ENCODE assay signal across 14 cellular contexts in genomic region chr15:36595625-36596024, GRCh38.
"Had no signal": no experiment of that assay in that cellular context is flagged by ENCODE, and none has a peak within 500 bp of the region (broad histone marks: within the 10 kb centered on the region; RNA-seq: fewer than 3 reads in every experiment).

No MANE protein-coding gene starts in this region.

- DNase-seq: activated naive CD4-positive, alpha-beta T cell treated with anti-CD3 and anti-CD28 coated beads for 36 hours; activated naive CD8-positive, alpha-beta T cell treated with anti-CD3 and anti-CD28 coated beads, Interleukin-2, amount 50 U/mL, for 24 hours; activated T-cell treated with anti-CD3 and anti-CD28 coated beads for 4 hours; aorta; colonic mucosa; effector CD4-positive, alpha-beta T cell; esophagus squamous epithelium; naive B cell; pancreas; stimulated activated CD4-positive, alpha-beta T cell treated with anti-CD3 and anti-CD28 coated beads, Interleukin-2, amount 100 ng/mL, for 48 hours; stimulated activated naive B cell treated with anti-CD40 and anti-IgM and Interleukin-4, amounts not matched to agents 10 μg/mL and 1 μg/mL and 100 μg/mL, for 72 hours; thyroid gland had no signal

- H3K36me3 ChIP-seq: colonic mucosa, esophagus squamous epithelium, pancreas, thyroid gland had no signal

- H3K4me3 ChIP-seq: colonic mucosa, esophagus squamous epithelium, lung, pancreas, thyroid gland had no signal

- H3K27me3 ChIP-seq: colonic mucosa, esophagus squamous epithelium, pancreas, thyroid gland had no signal

- H3K9me3 ChIP-seq: colonic mucosa, esophagus squamous epithelium, pancreas, thyroid gland had no signal

- ATAC-seq: activated naive CD8-positive, alpha-beta T cell treated with anti-CD3 and anti-CD28 coated beads, Interleukin-2, amount 50 U/mL, for 24 hours; activated T-helper 17 cell treated with anti-CD3 and anti-CD28 coated beads, Interleukin-2, amount 50 U/mL, for 72 hours; pancreas; stimulated activated naive B cell treated with anti-CD40 and anti-IgM and Interleukin-4, amounts not matched to agents 10 μg/mL and 1 μg/mL and 100 μg/mL, for 72 hours had no signal

- H3K4me1 ChIP-seq: colonic mucosa, esophagus squamous epithelium, pancreas, thyroid gland had no signal

- H3K27ac ChIP-seq: colonic mucosa, esophagus squamous epithelium, pancreas, thyroid gland had no signal
